ENCODE assay signal across 27 cellular contexts in the genomic region with DNA sequence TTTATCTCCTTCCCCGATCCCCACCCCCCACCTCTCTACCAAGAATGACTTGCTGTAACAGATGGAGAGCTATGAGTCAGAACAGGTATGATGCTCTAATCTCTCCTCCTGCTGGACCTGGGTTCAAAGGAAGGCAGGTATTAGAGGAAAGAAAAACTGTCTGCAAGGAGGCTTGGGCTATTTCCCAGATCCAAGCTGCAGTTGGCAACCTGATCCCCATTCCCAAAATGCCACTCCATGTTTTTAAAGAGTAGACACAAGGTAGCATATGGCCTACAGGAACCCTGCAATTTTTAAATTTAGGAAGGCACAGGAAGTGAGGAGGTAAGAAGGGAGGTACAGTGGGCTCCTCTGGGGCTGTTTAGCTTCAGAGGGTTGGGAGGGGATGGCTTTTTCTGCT. TPM values are rescaled to one million over a fixed set of nuclear protein-coding genes. Genes with fewer than 3 reads are reported as not detected.
"Had no signal": no experiment of that assay in that cellular context is flagged by ENCODE, and none has a peak within 500 bp of the region (broad histone marks: within the 10 kb centered on the region; RNA-seq: fewer than 3 reads in every experiment).

No MANE protein-coding gene starts in this region.

- H3K27ac Mint-ChIP-seq: activated CD4-positive, alpha-beta T cell treated with anti-CD3 and anti-CD28 coated beads, Interleukin-2, amount 10 ng/mL, durations not matched to agents 7 days and 5 days; activated CD8-positive, alpha-beta memory T cell treated with anti-CD3 and anti-CD28 coated beads, Interleukin-2, amount 10 ng/mL, durations not matched to agents 7 days and 5 days; activated CD8-positive, alpha-beta T cell treated with anti-CD3 and anti-CD28 coated beads for 36 hours; activated naive CD4-positive, alpha-beta T cell treated with anti-CD3 and anti-CD28 coated beads, Interleukin-2, amount 10 ng/mL, durations not matched to agents 7 days and 5 days; effector memory CD8-positive, alpha-beta T cell; natural killer cell treated with Interleukin-12 subunit alpha and Interleukin-12 subunit beta and Interleukin-15 and Interleukin-18, amount 100 ng/mL, for 72 hours; stimulated activated naive CD8-positive, alpha-beta T cell treated with anti-CD3 and anti-CD28 coated beads, Interleukin-15, Interleukin-2, amounts not matched to agents 100 ng/mL and 50 ng/mL, for 24 hours; T-helper 1 cell treated with Interleukin-12 subunit alpha and Interleukin-12 subunit beta and Interleukin-4 antibody, amounts not matched to agents 30 μg/mL and 1 μg/mL, for 36 hours had no signal

- ATAC-seq: activated CD4-positive, CD25-positive, alpha-beta regulatory T cell treated with anti-CD3 and anti-CD28 coated beads, Interleukin-2, amount 50 U/mL, for 24 hours; activated CD8-positive, alpha-beta memory T cell treated with anti-CD3 and anti-CD28 coated beads, Interleukin-2, amount 10 ng/mL, durations not matched to agents 7 days and 5 days; activated CD8-positive, alpha-beta T cell treated with anti-CD3 and anti-CD28 coated beads for 36 hours; body of pancreas; effector memory CD8-positive, alpha-beta T cell; esophagus mucosa; left ventricle myocardium superior; natural killer cell treated with Interleukin-12 subunit alpha and Interleukin-12 subunit beta and Interleukin-15 and Interleukin-18, amount 100 ng/mL, for 72 hours; right cardiac atrium; upper lobe of right lung had no signal

- H3K4me3 ChIP-seq: body of pancreas, cardiac muscle cell, ovary, thyroid gland, upper lobe of right lung had no signal

- H3K9me3 Mint-ChIP-seq: T-helper 1 cell treated with Interleukin-12 subunit alpha and Interleukin-12 subunit beta and Interleukin-4 antibody, amounts not matched to agents 30 μg/mL and 1 μg/mL, for 36 hours had no signal

- H3K36me3 Mint-ChIP-seq: activated CD8-positive, alpha-beta memory T cell treated with anti-CD3 and anti-CD28 coated beads, Interleukin-2, amount 10 ng/mL, durations not matched to agents 7 days and 5 days; activated naive CD4-positive, alpha-beta T cell treated with anti-CD3 and anti-CD28 coated beads, Interleukin-2, amount 10 ng/mL, durations not matched to agents 7 days and 5 days; natural killer cell treated with Interleukin-12 subunit alpha and Interleukin-12 subunit beta and Interleukin-15 and Interleukin-18, amount 100 ng/mL, for 72 hours had no signal

- DNase-seq: activated CD4-positive, alpha-beta T cell treated with anti-CD3 and anti-CD28 coated beads, Interleukin-2, amount 10 ng/mL, durations not matched to agents 7 days and 5 days; activated CD8-positive, alpha-beta memory T cell treated with anti-CD3 and anti-CD28 coated beads, Interleukin-2, amount 10 ng/mL, durations not matched to agents 7 days and 5 days; activated CD8-positive, alpha-beta T cell treated with anti-CD3 and anti-CD28 coated beads for 36 hours; activated effector memory CD4-positive, alpha-beta T cell treated with anti-CD3 and anti-CD28 coated beads, Interleukin-2, amount 50 U/mL, for 16 hours; activated naive CD4-positive, alpha-beta T cell treated with anti-CD3 and anti-CD28 coated beads, Interleukin-2, amount 10 ng/mL, durations not matched to agents 7 days and 5 days; activated T-cell treated with anti-CD3 and anti-CD28 coated beads for 4 hours; anterior cingulate cortex; body of pancreas; effector memory CD8-positive, alpha-beta T cell; hippocampal formation; left ventricle myocardium superior; midbrain; ovary; right cardiac atrium; stimulated activated CD4-positive, alpha-beta T cell treated with anti-CD3 and anti-CD28 coated beads, Interleukin-12 subunit alpha, Interleukin-12 subunit beta, amount 100 ng/mL, for 4 hours; T1000; thyroid gland; upper lobe of right lung had no signal

- H3K27ac ChIP-seq: body of pancreas, cardiac muscle cell, ovary, thyroid gland, upper lobe of right lung had no signal

- H3K27me3 Mint-ChIP-seq: activated CD4-positive, alpha-beta T cell treated with anti-CD3 and anti-CD28 coated beads, Interleukin-2, amount 10 ng/mL, durations not matched to agents 7 days and 5 days; activated CD8-positive, alpha-beta memory T cell treated with anti-CD3 and anti-CD28 coated beads, Interleukin-2, amount 10 ng/mL, durations not matched to agents 7 days and 5 days had no signal

- H3K4me1 Mint-ChIP-seq: activated CD4-positive, alpha-beta T cell treated with anti-CD3 and anti-CD28 coated beads, Interleukin-2, amount 10 ng/mL, durations not matched to agents 7 days and 5 days; activated CD8-positive, alpha-beta memory T cell treated with anti-CD3 and anti-CD28 coated beads, Interleukin-2, amount 10 ng/mL, durations not matched to agents 7 days and 5 days; activated naive CD4-positive, alpha-beta T cell treated with anti-CD3 and anti-CD28 coated beads, Interleukin-2, amount 10 ng/mL, durations not matched to agents 7 days and 5 days had no signal

- H3K36me3 ChIP-seq: cardiac muscle cell, ovary, thyroid gland, upper lobe of right lung had no signal

- H3K4me3 Mint-ChIP-seq: activated CD4-positive, alpha-beta T cell treated with anti-CD3 and anti-CD28 coated beads, Interleukin-2, amount 10 ng/mL, durations not matched to agents 7 days and 5 days; activated CD8-positive, alpha-beta memory T cell treated with anti-CD3 and anti-CD28 coated beads, Interleukin-2, amount 10 ng/mL, durations not matched to agents 7 days and 5 days; activated CD8-positive, alpha-beta T cell treated with anti-CD3 and anti-CD28 coated beads for 36 hours; activated naive CD4-positive, alpha-beta T cell treated with anti-CD3 and anti-CD28 coated beads, Interleukin-2, amount 10 ng/mL, durations not matched to agents 7 days and 5 days; effector memory CD8-positive, alpha-beta T cell; natural killer cell treated with Interleukin-12 subunit alpha and Interleukin-12 subunit beta and Interleukin-15 and Interleukin-18, amount 100 ng/mL, for 72 hours; stimulated activated naive CD8-positive, alpha-beta T cell treated with anti-CD3 and anti-CD28 coated beads, Interleukin-15, Interleukin-2, amounts not matched to agents 100 ng/mL and 50 ng/mL, for 24 hours; T-helper 1 cell treated with Interleukin-12 subunit alpha and Interleukin-12 subunit beta and Interleukin-4 antibody, amounts not matched to agents 30 μg/mL and 1 μg/mL, for 36 hours had no signal

- H3K27me3 ChIP-seq: body of pancreas, cardiac muscle cell, ovary, thyroid gland had no signal

- H3K4me1 ChIP-seq: body of pancreas, thyroid gland, upper lobe of right lung had no signal

RNA-seq across cellular contexts. Expression of a gene that starts 33.0 kb away (rescaled TPM):
- total RNA-seq: activated CD4-positive, alpha-beta T cell treated with anti-CD3 and anti-CD28 coated beads, Interleukin-2, amount 10 ng/mL, durations not matched to agents 7 days and 5 days; activated CD8-positive, alpha-beta memory T cell treated with anti-CD3 and anti-CD28 coated beads, Interleukin-2, amount 10 ng/mL, durations not matched to agents 7 days and 5 days; activated CD8-positive, alpha-beta T cell treated with anti-CD3 and anti-CD28 coated beads for 36 hours; body of pancreas; dermis microvascular lymphatic vessel endothelial cell; endothelial cell of umbilical vein; esophagus mucosa; natural killer cell treated with Interleukin-12 subunit alpha and Interleukin-12 subunit beta and Interleukin-15 and Interleukin-18, amount 100 ng/mL, for 72 hours; pulmonary artery endothelial cell had no signal
- polyA plus RNA-seq: endothelial cell of umbilical vein had no signal
